ENCODE assay signal across 8 cellular contexts in the genomic region with DNA sequence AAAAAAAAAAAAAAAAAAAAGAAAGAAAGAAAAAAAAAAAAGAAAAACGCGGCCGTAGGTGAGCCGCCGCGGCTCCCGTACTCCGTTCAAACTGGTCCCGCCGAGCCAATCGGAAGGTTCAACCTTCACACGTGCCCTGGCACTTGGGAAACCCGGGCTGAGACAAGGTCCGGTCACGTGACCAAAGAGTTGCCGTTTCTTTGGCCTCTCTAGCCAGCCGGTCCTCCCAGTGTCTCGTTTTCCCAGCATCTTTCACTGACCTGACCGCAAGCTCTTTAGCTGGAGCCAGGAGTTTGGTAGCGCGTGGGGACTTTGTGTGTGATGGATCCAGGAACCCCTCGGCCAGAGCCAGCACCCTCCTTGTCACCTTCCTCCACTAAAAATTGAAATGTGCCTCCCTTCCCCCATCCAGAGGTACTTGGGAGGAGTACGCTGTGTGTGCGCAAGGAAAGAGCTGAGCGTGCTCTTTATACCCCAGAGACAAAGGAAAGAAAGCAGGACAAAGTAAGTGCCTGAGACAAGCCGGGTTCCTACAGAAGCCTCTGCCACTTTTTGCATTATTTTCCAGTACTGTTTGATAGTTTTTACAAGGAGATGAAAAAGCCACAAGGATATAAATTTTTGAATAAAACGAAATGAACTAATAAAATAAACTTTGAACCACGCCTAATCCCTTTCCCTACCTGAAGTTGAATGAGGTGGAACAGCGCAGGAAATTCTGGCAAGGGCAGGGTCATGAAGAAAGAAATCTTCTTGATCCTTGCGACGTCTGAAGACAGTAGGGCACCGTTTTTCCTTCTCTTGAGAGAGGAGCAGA.
DNase-seq lines count a peak whose midpoint lies in the region; ATAC-seq and FAIRE-seq lines count a peak whose summit lies in the region.

No MANE protein-coding gene starts in this region.

- H3K27ac ChIP-seq in cingulate gyrus (ENCODE audit: low read depth, low read length), result peak overlapping the region; percentile 77

- FAIRE-seq in GM19239 (lab: Jason Lieb, UNC), result peak; percentile 95

- peak; percentile 81 for ATAC-seq in HG03442 (IDR thresholded peaks at IDR 0.05; ENCODE audit: unreplicated experiment)

- DNase-seq in AG20443 (ENCODE audit: low spot score) (peak; percentile 97), GM19239 (ENCODE audit: insufficient read length, low spot score) (peak; percentile 99), NCI-H524 (lab: John Stamatoyannopoulos, UW) (peak; percentile 99 to 100), kidney tubule cell (ENCODE audit: low spot score) (peak; percentile 98)
- peak; percentile 93 to 94 for DNase-seq in activated CD4-positive, alpha-beta T cell treated with anti-CD3 and anti-CD28 coated beads for 4 hours
- peak; percentile 71 to 85 for DNase-seq in stimulated activated CD4-positive, alpha-beta T cell treated with anti-CD3 and anti-CD28 coated beads, Interleukin-1b, Interleukin-23, amount 100 ng/mL, for 1 hour (ENCODE audit: low read depth in 2 of 2)

Comparison
In these comparisons a context has a peak if more than half of its experiments do, and no peak if none do; other contexts are left out.
1. Peak in every context shown above with its lines: DNase-seq, ATAC-seq and H3K27ac ChIP-seq.